Comparison of ENCODE assay signal across 1 cellular context in genomic region chr4:173333658-173334084, GRCh38.
TF ChIP-seq lines count a peak whose summit lies in the region.

No MANE protein-coding gene starts in this region.

TF ChIP-seq in neural cell, 6 proteins besides CTCF, POLR2A, EP300 and RAD21 (continued from another document):
- no peak for TF ChIP-seq TAF1 (IDR thresholded peaks at IDR 0.05; ENCODE audit: low read depth)
TF ChIP-seq in neural cell: peak in this region for 0.
